In genomic region chr14:92653162-92653651, GRCh38 we compare ENCODE assay signal across 12 cellular contexts.
DNase-seq lines count a peak whose midpoint lies in the region; ATAC-seq and TF ChIP-seq lines count a peak whose summit lies in the region.
"Had no signal": no experiment of that assay in that cellular context is flagged by ENCODE, and none has a peak within 500 bp of the region (broad histone marks: within the 10 kb centered on the region; RNA-seq: fewer than 3 reads in every experiment).

No MANE protein-coding gene starts in this region.

- no peak for TF ChIP-seq CTCF in gastroesophageal sphincter (IDR thresholded peaks at IDR 0.05)
- no peak for TF ChIP-seq CTCF in suprapubic skin (IDR thresholded peaks at IDR 0.05)

- no peaks in the 10 kb centered on the region for H3K27me3 ChIP-seq in gastroesophageal sphincter
- no peaks in the 10 kb centered on the region for H3K27me3 ChIP-seq in suprapubic skin

- peaks cover 77% of the 10 kb centered on the region for H3K4me1 Mint-ChIP-seq in activated CD4-positive, alpha-beta T cell treated with anti-CD3 and anti-CD28 coated beads, Interleukin-2, amount 10 ng/mL, durations not matched to agents 7 days and 5 days
- H3K4me1 Mint-ChIP-seq in T-helper 17 cell, result peaks cover 65% of the 10 kb centered on the region
- H3K4me1 Mint-ChIP-seq: endodermal cell had no signal

- H3K9me3 ChIP-seq in T-helper 17 cell (ENCODE audit: control insufficient read depth, low read length, poor library complexity, severe bottlenecking) (no peaks in the 10 kb centered on the region), gastroesophageal sphincter (no peaks in the 10 kb centered on the region), suprapubic skin (no peaks in the 10 kb centered on the region)

- H3K4me1 ChIP-seq in gastroesophageal sphincter, result peaks cover 0 to 45% (median 4%) of the 10 kb centered on the region in 3 donors
- peaks cover 32% of the 10 kb centered on the region for H3K4me1 ChIP-seq in suprapubic skin

- peaks cover 63% of the 10 kb centered on the region for H3K36me3 Mint-ChIP-seq in activated CD4-positive, alpha-beta T cell treated with anti-CD3 and anti-CD28 coated beads, Interleukin-2, amount 10 ng/mL, durations not matched to agents 7 days and 5 days (ENCODE audit: low read depth)
- peaks cover 14% of the 10 kb centered on the region for H3K36me3 Mint-ChIP-seq in T-helper 17 cell (ENCODE audit: low read depth)

- TF ChIP-seq POLR2A in gastroesophageal sphincter (IDR thresholded peaks at IDR 0.05), result no peak
- no peak for TF ChIP-seq POLR2A in suprapubic skin (IDR thresholded peaks at IDR 0.05)

- WGBS in gastroesophageal sphincter (ENCODE audit: low coverage in 1 of 2), 2 donors, result 82% methylated on average over 7 of the region's 11 CpGs; no CpG with 5 or more reads in 1 of the 2 donors
- 91% methylated on average over 11 of the region's 11 CpGs for WGBS in suprapubic skin

- POLR2A ChIA-PET in activated CD4-positive, alpha-beta T cell treated with anti-CD3 and anti-CD28 coated beads, Interleukin-2, amount 10 ng/mL, durations not matched to agents 7 days and 5 days (lab: Charles Lee), result interaction anchor here (1.0 kb wide), 1 partner anchor 67 kb away, joined by 3 read pairs; no protein-coding TSS in a partner anchor

- H3K4me3 ChIP-seq in gastroesophageal sphincter (peak overlapping the region in 1 of 2 donors; percentile 41), suprapubic skin (peak overlapping the region; percentile 41)

- H3K36me3 ChIP-seq in gastroesophageal sphincter (peaks cover 0 to 33% of the 10 kb centered on the region in 2 donors), suprapubic skin (peaks cover 21% of the 10 kb centered on the region)

- DNase-seq in activated CD4-positive, alpha-beta T cell treated with anti-CD3 and anti-CD28 coated beads, Interleukin-2, amount 10 ng/mL, durations not matched to agents 7 days and 5 days, result peak; percentile 38
- DNase-seq in activated CD4-positive, alpha-beta T cell treated with anti-CD3 and anti-CD28 coated beads, Interleukin-2, amount 50 U/mL, for 48 hours, result no peak
- DNase-seq in T-helper 17 cell, result no peak
- no peak for DNase-seq in suprapubic skin (ENCODE audit: low spot score in 2 of 2)
- DNase-seq in midbrain (lab: John Stamatoyannopoulos, UW), result no peak
- DNase-seq in SW 1271 (lab: John Stamatoyannopoulos, UW), result no peak
- DNase-seq: activated gamma-delta T cell treated with Interleukin-2 at 50 U/mL for 16 hours, endodermal cell, NCI-H510A treated with DMSO at 0.1 percent for 48 hours, nucleus accumbens had no signal

- no peaks in the 10 kb centered on the region for H3K27me3 Mint-ChIP-seq in activated CD4-positive, alpha-beta T cell treated with anti-CD3 and anti-CD28 coated beads, Interleukin-2, amount 10 ng/mL, durations not matched to agents 7 days and 5 days
- no peaks in the 10 kb centered on the region for H3K27me3 Mint-ChIP-seq in T-helper 17 cell

- H3K27ac Mint-ChIP-seq in activated CD4-positive, alpha-beta T cell treated with anti-CD3 and anti-CD28 coated beads, Interleukin-2, amount 10 ng/mL, durations not matched to agents 7 days and 5 days, result peak overlapping the region; percentile 98
- H3K27ac Mint-ChIP-seq in T-helper 17 cell, result peak overlapping the region; percentile 99
- H3K27ac Mint-ChIP-seq: endodermal cell had no signal

- CTCF ChIA-PET in activated CD4-positive, alpha-beta T cell treated with anti-CD3 and anti-CD28 coated beads, Interleukin-2, amount 10 ng/mL, durations not matched to agents 7 days and 5 days (lab: Charles Lee), result interaction anchor here (0.9 to 1.2 kb wide), 3 partner anchors 14 to 21 kb away, joined by 3 to 6 read pairs (median 4); no protein-coding TSS in a partner anchor

- H3K27ac ChIP-seq in gastroesophageal sphincter, result peak overlapping the region in 3 of 4 donors; percentile 87 to 95 (median 94)
- peak overlapping the region; percentile 56 for H3K27ac ChIP-seq in suprapubic skin

- peak overlapping the region; percentile 97 for H3K4me3 Mint-ChIP-seq in activated CD4-positive, alpha-beta T cell treated with anti-CD3 and anti-CD28 coated beads, Interleukin-2, amount 10 ng/mL, durations not matched to agents 7 days and 5 days
- H3K4me3 Mint-ChIP-seq in T-helper 17 cell, result peak overlapping the region; percentile 96
- H3K4me3 Mint-ChIP-seq: endodermal cell had no signal

- no peaks in the 10 kb centered on the region for H3K9me3 Mint-ChIP-seq in activated CD4-positive, alpha-beta T cell treated with anti-CD3 and anti-CD28 coated beads, Interleukin-2, amount 10 ng/mL, durations not matched to agents 7 days and 5 days
- H3K9me3 Mint-ChIP-seq: endodermal cell had no signal

- no peak for TF ChIP-seq EP300 in gastroesophageal sphincter (IDR thresholded peaks at IDR 0.05)
- no peak for TF ChIP-seq EP300 in suprapubic skin (IDR thresholded peaks at IDR 0.05)

- no peak for ATAC-seq in T-helper 17 cell
- no peak for ATAC-seq in gastroesophageal sphincter
- ATAC-seq in GM19467 (IDR thresholded peaks at IDR 0.05; ENCODE audit: unreplicated experiment), result no peak
